In the genomic region with DNA sequence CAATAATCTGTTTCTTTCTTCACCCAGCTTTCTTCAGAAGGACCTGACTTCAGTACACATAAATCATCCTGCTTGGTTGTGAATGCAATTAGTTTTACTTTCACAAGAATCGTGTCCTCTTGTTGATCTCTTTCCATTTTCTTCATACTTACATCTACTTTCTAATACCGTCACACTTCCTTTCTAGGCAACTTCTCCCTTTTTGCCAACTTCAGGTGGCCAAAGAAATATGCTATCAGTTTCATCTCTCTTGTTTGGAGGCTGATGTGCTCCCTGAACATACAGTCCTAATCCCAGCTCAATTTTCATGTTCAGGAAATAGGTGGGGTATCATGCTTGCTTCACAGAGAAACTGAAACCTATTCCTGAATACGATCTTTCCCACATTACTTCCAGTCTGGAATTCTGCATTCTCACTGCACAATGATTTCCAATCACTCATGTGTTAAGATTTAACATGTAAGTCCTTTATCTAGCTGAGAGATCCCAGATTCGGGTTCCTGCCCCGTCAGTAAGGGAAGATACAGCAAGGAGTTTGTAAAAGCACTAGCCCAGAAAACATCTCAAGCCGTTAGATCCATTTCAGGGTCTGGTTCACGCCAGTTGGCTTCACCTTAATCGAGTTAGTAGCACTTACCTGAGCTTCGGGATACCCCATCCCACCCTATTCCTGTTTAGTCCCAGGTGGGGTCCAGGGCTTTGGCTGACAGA, we compare ENCODE assay signal across 1 cellular context.
TF ChIP-seq lines count a peak whose summit lies in the region.

No MANE protein-coding gene starts in this region.

TF ChIP-seq in K562, 482 proteins besides CTCF, POLR2A, EP300 and RAD21 (continued from another document):
- TF ChIP-seq, protein P1, sequence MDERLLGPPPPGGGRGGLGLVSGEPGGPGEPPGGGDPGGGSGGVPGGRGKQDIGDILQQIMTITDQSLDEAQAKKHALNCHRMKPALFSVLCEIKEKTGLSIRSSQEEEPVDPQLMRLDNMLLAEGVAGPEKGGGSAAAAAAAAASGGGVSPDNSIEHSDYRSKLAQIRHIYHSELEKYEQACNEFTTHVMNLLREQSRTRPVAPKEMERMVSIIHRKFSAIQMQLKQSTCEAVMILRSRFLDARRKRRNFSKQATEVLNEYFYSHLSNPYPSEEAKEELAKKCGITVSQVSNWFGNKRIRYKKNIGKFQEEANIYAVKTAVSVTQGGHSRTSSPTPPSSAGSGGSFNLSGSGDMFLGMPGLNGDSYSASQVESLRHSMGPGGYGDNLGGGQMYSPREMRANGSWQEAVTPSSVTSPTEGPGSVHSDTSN (CRISPR knock-in tag; IDR thresholded peaks at IDR 0.05; ENCODE audit: low read depth), result no peak
- TF ChIP-seq, protein P1 (tag; conservative IDR thresholded peaks at IDR 0.05; ENCODE audit: low read depth), result peak; percentile 81
- TF ChIP-seq, protein P2, sequence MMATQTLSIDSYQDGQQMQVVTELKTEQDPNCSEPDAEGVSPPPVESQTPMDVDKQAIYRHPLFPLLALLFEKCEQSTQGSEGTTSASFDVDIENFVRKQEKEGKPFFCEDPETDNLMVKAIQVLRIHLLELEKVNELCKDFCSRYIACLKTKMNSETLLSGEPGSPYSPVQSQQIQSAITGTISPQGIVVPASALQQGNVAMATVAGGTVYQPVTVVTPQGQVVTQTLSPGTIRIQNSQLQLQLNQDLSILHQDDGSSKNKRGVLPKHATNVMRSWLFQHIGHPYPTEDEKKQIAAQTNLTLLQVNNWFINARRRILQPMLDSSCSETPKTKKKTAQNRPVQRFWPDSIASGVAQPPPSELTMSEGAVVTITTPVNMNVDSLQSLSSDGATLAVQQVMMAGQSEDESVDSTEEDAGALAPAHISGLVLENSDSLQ (IDR thresholded peaks at IDR 0.05), result peak; percentile 71
- TF ChIP-seq, protein P3, sequence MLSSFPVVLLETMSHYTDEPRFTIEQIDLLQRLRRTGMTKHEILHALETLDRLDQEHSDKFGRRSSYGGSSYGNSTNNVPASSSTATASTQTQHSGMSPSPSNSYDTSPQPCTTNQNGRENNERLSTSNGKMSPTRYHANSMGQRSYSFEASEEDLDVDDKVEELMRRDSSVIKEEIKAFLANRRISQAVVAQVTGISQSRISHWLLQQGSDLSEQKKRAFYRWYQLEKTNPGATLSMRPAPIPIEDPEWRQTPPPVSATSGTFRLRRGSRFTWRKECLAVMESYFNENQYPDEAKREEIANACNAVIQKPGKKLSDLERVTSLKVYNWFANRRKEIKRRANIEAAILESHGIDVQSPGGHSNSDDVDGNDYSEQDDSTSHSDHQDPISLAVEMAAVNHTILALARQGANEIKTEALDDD (IDR thresholded peaks at IDR 0.05), result peak; percentile 12; the same call in 1 of the 2 replicates
- TF ChIP-seq NFYB (IDR thresholded peaks at IDR 0.05; ENCODE audit: extremely low read depth, insufficient read length), result no peak
- peak; percentile 63 for TF ChIP-seq MEIS2 (IDR thresholded peaks at IDR 0.05; ENCODE audit: partially characterized antibody)
